Comparison of ENCODE assay signal across 1 cellular context in genomic region chr4:1792832-1793495, GRCh38.
TF ChIP-seq lines count a peak whose summit lies in the region.

Gene FGFR3 (plus strand): TSS chr4:1793293. CDS start chr4:1793935, 642 bp downstream.

TF ChIP-seq in HepG2, 621 proteins besides CTCF, POLR2A, EP300 and RAD21 (continued from another document and continues in another):
- no peak for TF ChIP-seq ZNF124 (CRISPR knock-in tag; IDR thresholded peaks at IDR 0.05)
- no peak for TF ChIP-seq ZNF646 (CRISPR knock-in tag; IDR thresholded peaks at IDR 0.05)
- TF ChIP-seq MATR3 (CRISPR knock-in tag; IDR thresholded peaks at IDR 0.05), result no peak
- 0 out of 2 replicates have a peak, but pooled peaks have one; percentile 19 for TF ChIP-seq FOXC1 (CRISPR knock-in tag; IDR thresholded peaks at IDR 0.05; ENCODE audit: borderline replicate concordance)
- no peak for TF ChIP-seq MAFF (IDR thresholded peaks at IDR 0.05; ENCODE audit: low read depth, low read length)
- no peak for TF ChIP-seq ZNF557 (CRISPR knock-in tag; IDR thresholded peaks at IDR 0.05)
- TF ChIP-seq NRL (CRISPR knock-in tag; IDR thresholded peaks at IDR 0.05; ENCODE audit: borderline replicate concordance), result no peak
- TF ChIP-seq, protein P1, sequence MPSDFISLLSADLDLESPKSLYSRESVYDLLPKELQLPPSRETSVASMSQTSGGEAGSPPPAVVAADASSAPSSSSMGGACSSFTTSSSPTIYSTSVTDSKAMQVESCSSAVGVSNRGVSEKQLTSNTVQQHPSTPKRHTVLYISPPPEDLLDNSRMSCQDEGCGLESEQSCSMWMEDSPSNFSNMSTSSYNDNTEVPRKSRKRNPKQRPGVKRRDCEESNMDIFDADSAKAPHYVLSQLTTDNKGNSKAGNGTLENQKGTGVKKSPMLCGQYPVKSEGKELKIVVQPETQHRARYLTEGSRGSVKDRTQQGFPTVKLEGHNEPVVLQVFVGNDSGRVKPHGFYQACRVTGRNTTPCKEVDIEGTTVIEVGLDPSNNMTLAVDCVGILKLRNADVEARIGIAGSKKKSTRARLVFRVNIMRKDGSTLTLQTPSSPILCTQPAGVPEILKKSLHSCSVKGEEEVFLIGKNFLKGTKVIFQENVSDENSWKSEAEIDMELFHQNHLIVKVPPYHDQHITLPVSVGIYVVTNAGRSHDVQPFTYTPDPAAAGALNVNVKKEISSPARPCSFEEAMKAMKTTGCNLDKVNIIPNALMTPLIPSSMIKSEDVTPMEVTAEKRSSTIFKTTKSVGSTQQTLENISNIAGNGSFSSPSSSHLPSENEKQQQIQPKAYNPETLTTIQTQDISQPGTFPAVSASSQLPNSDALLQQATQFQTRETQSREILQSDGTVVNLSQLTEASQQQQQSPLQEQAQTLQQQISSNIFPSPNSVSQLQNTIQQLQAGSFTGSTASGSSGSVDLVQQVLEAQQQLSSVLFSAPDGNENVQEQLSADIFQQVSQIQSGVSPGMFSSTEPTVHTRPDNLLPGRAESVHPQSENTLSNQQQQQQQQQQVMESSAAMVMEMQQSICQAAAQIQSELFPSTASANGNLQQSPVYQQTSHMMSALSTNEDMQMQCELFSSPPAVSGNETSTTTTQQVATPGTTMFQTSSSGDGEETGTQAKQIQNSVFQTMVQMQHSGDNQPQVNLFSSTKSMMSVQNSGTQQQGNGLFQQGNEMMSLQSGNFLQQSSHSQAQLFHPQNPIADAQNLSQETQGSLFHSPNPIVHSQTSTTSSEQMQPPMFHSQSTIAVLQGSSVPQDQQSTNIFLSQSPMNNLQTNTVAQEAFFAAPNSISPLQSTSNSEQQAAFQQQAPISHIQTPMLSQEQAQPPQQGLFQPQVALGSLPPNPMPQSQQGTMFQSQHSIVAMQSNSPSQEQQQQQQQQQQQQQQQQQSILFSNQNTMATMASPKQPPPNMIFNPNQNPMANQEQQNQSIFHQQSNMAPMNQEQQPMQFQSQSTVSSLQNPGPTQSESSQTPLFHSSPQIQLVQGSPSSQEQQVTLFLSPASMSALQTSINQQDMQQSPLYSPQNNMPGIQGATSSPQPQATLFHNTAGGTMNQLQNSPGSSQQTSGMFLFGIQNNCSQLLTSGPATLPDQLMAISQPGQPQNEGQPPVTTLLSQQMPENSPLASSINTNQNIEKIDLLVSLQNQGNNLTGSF (CRISPR knock-in tag; IDR thresholded peaks at IDR 0.05), result no peak
- no peak for TF ChIP-seq ZNF326 (CRISPR knock-in tag; IDR thresholded peaks at IDR 0.05; ENCODE audit: borderline replicate concordance)
- TF ChIP-seq HOXA5 (CRISPR knock-in tag; IDR thresholded peaks at IDR 0.05), result no peak
- TF ChIP-seq U2AF1 (optimal IDR thresholded peaks at IDR 0.05; ENCODE audit: low read depth, low read length), result no peak
- no peak for TF ChIP-seq REPIN1 (CRISPR knock-in tag; IDR thresholded peaks at IDR 0.05; ENCODE audit: borderline replicate concordance, low read depth)
- no peak for TF ChIP-seq PBX3 (CRISPR knock-in tag; IDR thresholded peaks at IDR 0.05; ENCODE audit: borderline replicate concordance)
- TF ChIP-seq ARNT2 (CRISPR knock-in tag; IDR thresholded peaks at IDR 0.05; ENCODE audit: low read depth), result peak; percentile 11; the same call in 1 of the 2 replicates
- TF ChIP-seq, protein P2, sequence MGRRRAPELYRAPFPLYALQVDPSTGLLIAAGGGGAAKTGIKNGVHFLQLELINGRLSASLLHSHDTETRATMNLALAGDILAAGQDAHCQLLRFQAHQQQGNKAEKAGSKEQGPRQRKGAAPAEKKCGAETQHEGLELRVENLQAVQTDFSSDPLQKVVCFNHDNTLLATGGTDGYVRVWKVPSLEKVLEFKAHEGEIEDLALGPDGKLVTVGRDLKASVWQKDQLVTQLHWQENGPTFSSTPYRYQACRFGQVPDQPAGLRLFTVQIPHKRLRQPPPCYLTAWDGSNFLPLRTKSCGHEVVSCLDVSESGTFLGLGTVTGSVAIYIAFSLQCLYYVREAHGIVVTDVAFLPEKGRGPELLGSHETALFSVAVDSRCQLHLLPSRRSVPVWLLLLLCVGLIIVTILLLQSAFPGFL (CRISPR knock-in tag; IDR thresholded peaks at IDR 0.05), result no peak
- TF ChIP-seq ZNF160 (CRISPR knock-in tag; IDR thresholded peaks at IDR 0.05), result no peak; the same call in 1 of the 2 replicates
- TF ChIP-seq, protein P3, sequence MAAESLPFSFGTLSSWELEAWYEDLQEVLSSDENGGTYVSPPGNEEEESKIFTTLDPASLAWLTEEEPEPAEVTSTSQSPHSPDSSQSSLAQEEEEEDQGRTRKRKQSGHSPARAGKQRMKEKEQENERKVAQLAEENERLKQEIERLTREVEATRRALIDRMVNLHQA (CRISPR knock-in tag; IDR thresholded peaks at IDR 0.05), result no peak
- peak; percentile 81; the same call in 1 of the 2 replicates for TF ChIP-seq KDM5B (CRISPR knock-in tag; IDR thresholded peaks at IDR 0.05; ENCODE audit: borderline replicate concordance)
- TF ChIP-seq BCL3 (CRISPR knock-in tag; IDR thresholded peaks at IDR 0.05), result no peak
- no peak for TF ChIP-seq NFE2L1 (CRISPR knock-in tag; IDR thresholded peaks at IDR 0.05; ENCODE audit: borderline replicate concordance)
- no peak for TF ChIP-seq TCF12 (IDR thresholded peaks at IDR 0.05)
- TF ChIP-seq TCF12 (CRISPR knock-in tag; IDR thresholded peaks at IDR 0.05), result no peak
- no peak for TF ChIP-seq ZNF7 (CRISPR knock-in tag; IDR thresholded peaks at IDR 0.05)
- TF ChIP-seq DRAP1 (CRISPR knock-in tag; IDR thresholded peaks at IDR 0.05), result no peak
- TF ChIP-seq, protein P4, sequence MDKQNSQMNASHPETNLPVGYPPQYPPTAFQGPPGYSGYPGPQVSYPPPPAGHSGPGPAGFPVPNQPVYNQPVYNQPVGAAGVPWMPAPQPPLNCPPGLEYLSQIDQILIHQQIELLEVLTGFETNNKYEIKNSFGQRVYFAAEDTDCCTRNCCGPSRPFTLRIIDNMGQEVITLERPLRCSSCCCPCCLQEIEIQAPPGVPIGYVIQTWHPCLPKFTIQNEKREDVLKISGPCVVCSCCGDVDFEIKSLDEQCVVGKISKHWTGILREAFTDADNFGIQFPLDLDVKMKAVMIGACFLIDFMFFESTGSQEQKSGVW (CRISPR knock-in tag; IDR thresholded peaks at IDR 0.05; ENCODE audit: borderline replicate concordance), result no peak
- no peak for TF ChIP-seq SUZ12 (IDR thresholded peaks at IDR 0.05; ENCODE audit: low read depth, low read length)
- TF ChIP-seq HOXA7 (CRISPR knock-in tag; IDR thresholded peaks at IDR 0.05), result no peak
- TF ChIP-seq HOXD1 (CRISPR knock-in tag; IDR thresholded peaks at IDR 0.05), result 0 out of 2 replicates have a peak, but pooled peaks have one; percentile 50
- no peak for TF ChIP-seq NR2C2 (CRISPR knock-in tag; IDR thresholded peaks at IDR 0.05; ENCODE audit: borderline replicate concordance)
- no peak for TF ChIP-seq ATF4 (CRISPR knock-in tag; IDR thresholded peaks at IDR 0.05)
- no peak for TF ChIP-seq ZBTB26 (CRISPR knock-in tag; IDR thresholded peaks at IDR 0.05; ENCODE audit: borderline replicate concordance)
- TF ChIP-seq ZNF337 (CRISPR knock-in tag; IDR thresholded peaks at IDR 0.05; ENCODE audit: borderline replicate concordance, low read depth), result no peak
- peak; percentile 50; the same call in 1 of the 2 replicates for TF ChIP-seq ARID4A (CRISPR knock-in tag; IDR thresholded peaks at IDR 0.05; ENCODE audit: borderline replicate concordance)
